ENCODE assay signal across 28 cellular contexts in genomic region chr12:24519759-24520158, GRCh38.
"Had no signal": no experiment of that assay in that cellular context is flagged by ENCODE, and none has a peak within 500 bp of the region (broad histone marks: within the 10 kb centered on the region; RNA-seq: fewer than 3 reads in every experiment).

No MANE protein-coding gene starts in this region.

- DNase-seq: cortex of kidney; dermis blood vessel endothelial cell; dorsolateral prefrontal cortex; effector CD4-positive, alpha-beta T cell; effector CD8-positive, alpha-beta T cell; effector memory CD4-positive, alpha-beta T cell; effector memory CD8-positive, alpha-beta T cell; endodermal cell; erythroblast; esophagus squamous epithelium; foreskin fibroblast; foreskin keratinocyte; foreskin melanocyte; gastrocnemius medialis; glutamatergic neuron; head of caudate nucleus; heart left ventricle; heart right ventricle; hippocampal formation had no signal

- H3K4me3 ChIP-seq: coronary artery, dorsolateral prefrontal cortex, esophagus muscularis mucosa, esophagus squamous epithelium, gastrocnemius medialis, gastroesophageal sphincter, heart left ventricle, heart right ventricle, hepatocyte had no signal

- H2AFZ ChIP-seq: hepatocyte had no signal

- H3K27ac ChIP-seq: coronary artery, dorsolateral prefrontal cortex, epithelial cell of prostate, esophagus muscularis mucosa, esophagus squamous epithelium, foreskin keratinocyte, gastrocnemius medialis, gastroesophageal sphincter, heart left ventricle, heart right ventricle, hepatocyte had no signal

- H3K4me1 ChIP-seq: esophagus muscularis mucosa, esophagus squamous epithelium, foreskin keratinocyte, gastrocnemius medialis, gastroesophageal sphincter, heart left ventricle, heart right ventricle had no signal

- FAIRE-seq: endometrium, endothelial cell of umbilical vein, frontal cortex had no signal

- H3K27me3 ChIP-seq: dorsolateral prefrontal cortex, esophagus muscularis mucosa, esophagus squamous epithelium, foreskin keratinocyte, gastrocnemius medialis, gastroesophageal sphincter, heart left ventricle, heart right ventricle, hepatocyte had no signal

- ATAC-seq: effector memory CD8-positive, alpha-beta T cell; esophagus mucosa; foreskin keratinocyte; gastrocnemius medialis; gastroesophageal sphincter; heart left ventricle; heart right ventricle had no signal

- H3K4me2 ChIP-seq: hepatocyte had no signal

- H3K36me3 ChIP-seq: esophagus muscularis mucosa, esophagus squamous epithelium, gastrocnemius medialis, gastroesophageal sphincter, heart left ventricle, heart right ventricle had no signal
